ENCODE assay signal across 9 cellular contexts in the genomic region with DNA sequence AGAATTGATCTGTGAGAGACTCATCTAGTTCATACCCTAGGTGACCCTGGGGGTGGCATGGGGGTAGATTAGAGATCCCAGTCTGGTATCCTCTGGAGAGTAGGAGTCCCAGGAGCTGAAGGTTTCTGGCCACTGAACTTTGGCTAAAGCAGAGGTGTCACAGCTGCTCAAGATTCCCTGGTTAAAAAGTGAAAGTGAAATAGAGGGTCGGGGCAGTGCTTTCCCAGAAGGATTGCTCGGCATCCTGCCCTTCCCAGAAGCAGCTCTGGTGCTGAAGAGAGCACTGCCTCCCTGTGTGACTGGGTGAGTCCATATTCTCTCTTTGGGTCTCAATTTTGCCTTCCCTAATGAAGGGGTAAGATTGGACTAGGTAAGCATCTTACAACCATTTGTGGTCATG. TPM values are rescaled to one million over a fixed set of nuclear protein-coding genes. Genes with fewer than 3 reads are reported as not detected.
DNase-seq lines count a peak whose midpoint lies in the region; ATAC-seq and TF ChIP-seq lines count a peak whose summit lies in the region.
"Had no signal": no experiment of that assay in that cellular context is flagged by ENCODE, and none has a peak within 500 bp of the region (broad histone marks: within the 10 kb centered on the region; RNA-seq: fewer than 3 reads in every experiment).

No MANE protein-coding gene starts in this region.

- H3K27ac ChIP-seq in body of pancreas (peak overlapping the region; percentile 27 to 67 (median 44)), mesenchymal stem cell (ENCODE audit: low read length, poor library complexity, severe bottlenecking) (peak overlapping the region; percentile 21), tibial nerve (peak overlapping the region; percentile 32 to 77 (median 52))

- TF ChIP-seq CTCF in body of pancreas (IDR thresholded peaks at IDR 0.05), result no peak
- no peak for TF ChIP-seq CTCF in tibial nerve (IDR thresholded peaks at IDR 0.05)

- intact Hi-C loops in body of pancreas (cut with DNase I), result no loop called here

- no peak for TF ChIP-seq EP300 in tibial nerve (IDR thresholded peaks at IDR 0.05)

- no peaks in the 10 kb centered on the region for H3K27me3 ChIP-seq in body of pancreas
- H3K27me3 ChIP-seq in mesenchymal stem cell (ENCODE audit: control insufficient read depth in 1 of 2, insufficient read depth in 1 of 2, low read length in 2 of 2), result no peaks in the 10 kb centered on the region
- no peaks in the 10 kb centered on the region for H3K27me3 ChIP-seq in tibial nerve

- no peak overlapping the region for H3K14ac ChIP-seq in mesenchymal stem cell (ENCODE audit: low read length in 2 of 2)

- no peak overlapping the region for H3K23ac ChIP-seq in mesenchymal stem cell (ENCODE audit: low read length in 2 of 2)

- H3K79me1 ChIP-seq in mesenchymal stem cell (replicated peaks; ENCODE audit: low read length, poor library complexity, severe bottlenecking), result peaks cover 37% of the 10 kb centered on the region

- H3K4me1 Mint-ChIP-seq in activated T-cell treated with anti-CD3 and anti-CD28 coated beads, Interleukin-2, amount 50 U/mL, for 24 hours (ENCODE audit: low read depth), result peaks cover 23% of the 10 kb centered on the region

- H3K4me3 ChIP-seq in body of pancreas (no peak overlapping the region), mesenchymal stem cell (ENCODE audit: insufficient read depth in 1 of 2, low read depth in 1 of 2, low read length in 2 of 2) (peak overlapping the region in 1 of 2 experiments; percentile 3), tibial nerve (peak overlapping the region in 2 of 4 donors; percentile 1 to 8)

- no peak overlapping the region for H4K8ac ChIP-seq in mesenchymal stem cell (ENCODE audit: low read length)

- H2BK120ac ChIP-seq in mesenchymal stem cell (ENCODE audit: low read depth, low read length), result no peak overlapping the region

- no peaks in the 10 kb centered on the region for H3K27me3 Mint-ChIP-seq in activated T-cell treated with anti-CD3 and anti-CD28 coated beads, Interleukin-2, amount 50 U/mL, for 24 hours

- H3K4ac ChIP-seq in mesenchymal stem cell (ENCODE audit: low read depth in 1 of 2, low read length in 2 of 2), result no peak overlapping the region

- no peak overlapping the region for H2BK5ac ChIP-seq in mesenchymal stem cell (ENCODE audit: low read depth, low read length, poor library complexity, severe bottlenecking)

- H3K18ac ChIP-seq in mesenchymal stem cell (ENCODE audit: low read depth in 1 of 2, low read length in 2 of 2), result no peak overlapping the region

- peak; percentile 36 for ATAC-seq in body of pancreas

- H3K9me3 ChIP-seq in body of pancreas (no peaks in the 10 kb centered on the region), mesenchymal stem cell (ENCODE audit: control insufficient read depth, low read length) (no peaks in the 10 kb centered on the region), tibial nerve (no peaks in the 10 kb centered on the region)

- H2BK12ac ChIP-seq in mesenchymal stem cell (ENCODE audit: low read length in 2 of 2), result no peak overlapping the region

- DNase-seq in activated T-cell treated with anti-CD3 and anti-CD28 coated beads, Interleukin-2, amount 50 U/mL, for 24 hours, result no peak
- no peak for DNase-seq in activated T-cell treated with anti-CD3 and anti-CD28 coated beads, Interleukin-2, amount 50 U/mL, for 48 hours
- no peak for DNase-seq in body of pancreas
- peak; percentile 65 for DNase-seq in mesenchymal stem cell
- DNase-seq in tibial nerve (ENCODE audit: low spot score in 2 of 2), result no peak
- DNase-seq in COLO668 (lab: John Stamatoyannopoulos, UW; ENCODE audit: unreplicated experiment), result no peak
- DNase-seq in mesenteric fat pad (ENCODE audit: low spot score), result no peak
- DNase-seq in NOMO-1 treated with dmso at 0.1 percent for 144 hours (lab: John Stamatoyannopoulos, UW; ENCODE audit: unreplicated experiment), result no peak
- DNase-seq: NCI-H2081 treated with DMSO at 0.1 percent for 48 hours had no signal

- TF ChIP-seq POLR2A in body of pancreas (IDR thresholded peaks at IDR 0.05) (no peak), tibial nerve (IDR thresholded peaks at IDR 0.05) (no peak)

- no peak overlapping the region for H2AK5ac ChIP-seq in mesenchymal stem cell (ENCODE audit: low read length, severe bottlenecking)

- H4K91ac ChIP-seq in mesenchymal stem cell (ENCODE audit: low read length), result no peak overlapping the region

- 10 to 16% methylated on average over 2 of the region's 2 CpGs for WGBS in body of pancreas, 2 donors
- 52% methylated on average over 2 of the region's 2 CpGs for WGBS in mesenchymal stem cell
- whole genome bisulfite sequencing in tibial nerve, 2 donors, result 5% methylated on average over 2 of the region's 2 CpGs; no CpG with 5 or more reads in 1 of the 2 donors

- peak overlapping the region; percentile 32 for H3K4me3 Mint-ChIP-seq in activated T-cell treated with anti-CD3 and anti-CD28 coated beads, Interleukin-2, amount 50 U/mL, for 24 hours

- no peak overlapping the region for H3K4me2 ChIP-seq in mesenchymal stem cell (ENCODE audit: low read length, poor library complexity, severe bottlenecking)

- peak overlapping the region; percentile 93 for H3K27ac Mint-ChIP-seq in activated T-cell treated with anti-CD3 and anti-CD28 coated beads, Interleukin-2, amount 50 U/mL, for 24 hours

- H3K36me3 Mint-ChIP-seq in activated T-cell treated with anti-CD3 and anti-CD28 coated beads, Interleukin-2, amount 50 U/mL, for 24 hours (ENCODE audit: low read depth), result peaks cover 76% of the 10 kb centered on the region

- H3K36me3 ChIP-seq in body of pancreas (replicated peaks in 1 of 2; ENCODE audit: insufficient read depth in 1 of 2, low read depth in 2 of 2) (peaks cover 11 to 15% of the 10 kb centered on the region in 2 donors), mesenchymal stem cell (ENCODE audit: control insufficient read depth in 1 of 2, insufficient read depth in 2 of 2, low read depth in 1 of 2, low read length in 2 of 2) (peaks cover 41 to 84% of the 10 kb centered on the region in 2 experiments), tibial nerve (peaks cover 0 to 58% (median 13%) of the 10 kb centered on the region in 3 donors)

- no peak overlapping the region for H2AFZ ChIP-seq in mesenchymal stem cell (ENCODE audit: low read depth, low read length)

- H3K9me3 Mint-ChIP-seq in activated T-cell treated with anti-CD3 and anti-CD28 coated beads, Interleukin-2, amount 50 U/mL, for 24 hours, result no peaks in the 10 kb centered on the region

- peak overlapping the region; percentile 7 for H3K9ac ChIP-seq in mesenchymal stem cell (ENCODE audit: low read length)

- no peak overlapping the region for H2BK15ac ChIP-seq in mesenchymal stem cell (ENCODE audit: low read depth, poor library complexity, severe bottlenecking)

- H3K4me1 ChIP-seq in body of pancreas, result peaks cover 16% of the 10 kb centered on the region
- H3K4me1 ChIP-seq in mesenchymal stem cell (ENCODE audit: control insufficient read depth, insufficient read depth, low read depth, low read length), result peaks cover 27% of the 10 kb centered on the region
- H3K4me1 ChIP-seq in tibial nerve, result peaks cover 0 to 31% (median 12%) of the 10 kb centered on the region in 4 donors

RNA-seq across cellular contexts. Expression of a gene that starts 0.7 kb away (rescaled TPM):
- total RNA-seq in body of pancreas, result 1 to 10 TPM; 3.1 to 9.6 TPM
- 4.8 TPM for polyA plus RNA-seq in mesenchymal stem cell (2013, experiment 1 of 2)
- polyA plus RNA-seq in mesenchymal stem cell (2013, experiment 2 of 2), result 4.1 TPM
- 10 to 100 TPM in 1 of 4 donors, 1 to 10 TPM in 3; 5.1 to 11.6 (median 6.3) TPM for total RNA-seq in tibial nerve
- total RNA-seq in mesenteric fat pad, result 13.1 TPM
